ENCODE assay signal across 9 cellular contexts in genomic region chr3:165195628-165196576, GRCh38. TPM values are rescaled to one million over a fixed set of nuclear protein-coding genes. Genes with fewer than 3 reads are reported as not detected.
A peak's percentile ranks its signal among the peaks of the same experiment; 100 is the strongest.
DNase-seq lines count a peak whose midpoint lies in the region; ATAC-seq and TF ChIP-seq lines count a peak whose summit lies in the region.
"Had no signal": no experiment of that assay in that cellular context is flagged by ENCODE, and none has a peak within 500 bp of the region (broad histone marks: within the 10 kb centered on the region; RNA-seq: fewer than 3 reads in every experiment).

A gene with protein sequence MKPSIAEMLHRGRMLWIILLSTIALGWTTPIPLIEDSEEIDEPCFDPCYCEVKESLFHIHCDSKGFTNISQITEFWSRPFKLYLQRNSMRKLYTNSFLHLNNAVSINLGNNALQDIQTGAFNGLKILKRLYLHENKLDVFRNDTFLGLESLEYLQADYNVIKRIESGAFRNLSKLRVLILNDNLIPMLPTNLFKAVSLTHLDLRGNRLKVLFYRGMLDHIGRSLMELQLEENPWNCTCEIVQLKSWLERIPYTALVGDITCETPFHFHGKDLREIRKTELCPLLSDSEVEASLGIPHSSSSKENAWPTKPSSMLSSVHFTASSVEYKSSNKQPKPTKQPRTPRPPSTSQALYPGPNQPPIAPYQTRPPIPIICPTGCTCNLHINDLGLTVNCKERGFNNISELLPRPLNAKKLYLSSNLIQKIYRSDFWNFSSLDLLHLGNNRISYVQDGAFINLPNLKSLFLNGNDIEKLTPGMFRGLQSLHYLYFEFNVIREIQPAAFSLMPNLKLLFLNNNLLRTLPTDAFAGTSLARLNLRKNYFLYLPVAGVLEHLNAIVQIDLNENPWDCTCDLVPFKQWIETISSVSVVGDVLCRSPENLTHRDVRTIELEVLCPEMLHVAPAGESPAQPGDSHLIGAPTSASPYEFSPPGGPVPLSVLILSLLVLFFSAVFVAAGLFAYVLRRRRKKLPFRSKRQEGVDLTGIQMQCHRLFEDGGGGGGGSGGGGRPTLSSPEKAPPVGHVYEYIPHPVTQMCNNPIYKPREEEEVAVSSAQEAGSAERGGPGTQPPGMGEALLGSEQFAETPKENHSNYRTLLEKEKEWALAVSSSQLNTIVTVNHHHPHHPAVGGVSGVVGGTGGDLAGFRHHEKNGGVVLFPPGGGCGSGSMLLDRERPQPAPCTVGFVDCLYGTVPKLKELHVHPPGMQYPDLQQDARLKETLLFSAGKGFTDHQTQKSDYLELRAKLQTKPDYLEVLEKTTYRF (minus strand): TSS chr3:165196384. CDS start chr3:165190830, 5,554 bp downstream.

- H3K36me3 ChIP-seq in uterus, result no peaks in the 10 kb centered on the region

- peaks cover 82% of the 10 kb centered on the region for H3K27me3 Mint-ChIP-seq in mesothelial cell of epicardium (ENCODE audit: low read depth)

- H3K27ac ChIP-seq in cingulate gyrus (ENCODE audit: low read depth, low read length), result peak within 1 kb of the TSS; percentile 74
- H3K27ac ChIP-seq in uterus, result peak within 1 kb of the TSS; percentile 47 to 52

- peaks cover 44% of the 10 kb centered on the region for H3K4me1 Mint-ChIP-seq in mesothelial cell of epicardium

- ATAC-seq in Right ventricle myocardium superior (ENCODE audit: poor library complexity), result peak; percentile 38
- no peak for ATAC-seq in Right ventricle myocardium inferior
- ATAC-seq in GM21447 (IDR thresholded peaks at IDR 0.05; ENCODE audit: unreplicated experiment), result no peak
- ATAC-seq in GM19351 (IDR thresholded peaks at IDR 0.05; ENCODE audit: unreplicated experiment), result no peak

- H3K4me3 Mint-ChIP-seq in mesothelial cell of epicardium, result peak within 1 kb of the TSS; percentile 73

- H3K9me3 Mint-ChIP-seq in mesothelial cell of epicardium, result no peaks in the 10 kb centered on the region

- DNase-seq in Right ventricle myocardium superior, result no peak
- DNase-seq in Right ventricle myocardium inferior (ENCODE audit: missing footprints), result no peak
- DNase-seq in mesothelial cell of epicardium (ENCODE audit: low spot score in 2 of 2, unreplicated experiment in 2 of 2), result no peak
- peak; percentile 15 to 49 for DNase-seq in uterus
- DNase-seq in foreskin melanocyte, result no peak

- intact Hi-C loops in Right ventricle myocardium superior (cut with DNase I) (no loop called here), Right ventricle myocardium inferior (cut with DNase I) (no loop called here), uterus (cut with DNase I; ENCODE audit: low total_unique reads) (no loop called here)

- H3K9me3 ChIP-seq in uterus, result no peaks in the 10 kb centered on the region

- no peak for TF ChIP-seq POLR2A in uterus (IDR thresholded peaks at IDR 0.05)

- peaks cover 0 to 62% of the 10 kb centered on the region in 2 donors for H3K27me3 ChIP-seq in uterus

- no peak within 1 kb of the TSS for H3K27ac Mint-ChIP-seq in mesothelial cell of epicardium

- H3K4me3 ChIP-seq in uterus, result peak within 1 kb of the TSS; percentile 31 to 40

- H3K36me3 Mint-ChIP-seq in mesothelial cell of epicardium, result no peaks in the 10 kb centered on the region

- peaks cover 0 to 7% of the 10 kb centered on the region in 2 donors for H3K4me1 ChIP-seq in uterus

- TF ChIP-seq CTCF in mesothelial cell of epicardium (IDR thresholded peaks at IDR 0.05; ENCODE audit: unreplicated experiment) (no peak), uterus (IDR thresholded peaks at IDR 0.05) (no peak)

RNA-seq across cellular contexts. Expression of the gene that starts here (rescaled TPM):
- not detected for total RNA-seq in Right ventricle myocardium superior
- total RNA-seq in Right ventricle myocardium inferior, result not detected
- 0.71 to 0.87 TPM (median 0.81 TPM) in 3 replicates for total RNA-seq in mesothelial cell of epicardium
- total RNA-seq in uterus, result 10 to 100 TPM in 2 of 4 donors, 1 to 10 TPM in 1, under 1 TPM in 1; under 0.01 to 31.7 (median 17.3) TPM
- total RNA-seq: T-helper 2 cell treated with Interferon-gamma antibody and Interleukin-4, amounts not matched to agents 100 ng/mL and 5 ng/mL, for 36 hours had no signal

Comparison
In these comparisons a context has a peak if more than half of its experiments do, and no peak if none do; other contexts are left out.
1. Peak in ATAC-seq in Right ventricle myocardium superior; RNA of the gene not detected or under 1 TPM.
2. DNase-seq: peak in uterus (2 of 2); none in Right ventricle myocardium superior (single experiment), Right ventricle myocardium inferior (single experiment), mesothelial cell of epicardium (0 of 2) and foreskin melanocyte (single experiment).